Comparison of ENCODE assay signal across 32 cellular contexts in the genomic region with DNA sequence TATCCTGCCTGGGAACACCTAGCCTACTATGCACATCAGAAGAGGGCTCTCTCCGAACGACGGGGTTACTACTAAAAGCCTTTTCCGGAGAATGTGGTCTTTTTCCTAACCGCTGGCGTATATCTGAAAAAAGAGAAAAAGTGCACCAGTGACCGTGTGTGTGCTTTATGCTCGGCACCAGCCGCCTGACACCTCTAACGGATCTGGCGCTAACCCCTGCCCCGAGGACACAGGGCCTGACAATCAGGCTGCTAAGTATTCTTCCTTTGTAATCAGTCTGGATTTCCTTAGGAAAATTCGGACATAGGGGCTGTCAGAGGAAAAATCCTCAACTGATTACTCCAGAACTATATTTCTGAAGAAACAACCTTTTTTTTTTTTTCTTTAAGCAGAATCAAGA.
"Had no signal": no experiment of that assay in that cellular context is flagged by ENCODE, and none has a peak within 500 bp of the region (broad histone marks: within the 10 kb centered on the region; RNA-seq: fewer than 3 reads in every experiment).

No MANE protein-coding gene starts in this region.

- FAIRE-seq: endometrium, endothelial cell of umbilical vein had no signal

- H3K4me3 ChIP-seq: adrenal gland, body of pancreas, colonic mucosa, esophagus squamous epithelium had no signal

- H3K4me3 Mint-ChIP-seq: activated B cell treated with CpG ODN at 0.5 μM for 24 hours; activated CD4-positive, alpha-beta memory T cell treated with anti-CD3 and anti-CD28 coated beads, Interleukin-2, amount 10 ng/mL, durations not matched to agents 7 days and 5 days; activated naive CD4-positive, alpha-beta T cell treated with anti-CD3 and anti-CD28 coated beads, Interleukin-2, amount 50 U/mL, for 24 hours; activated naive CD8-positive, alpha-beta T cell treated with anti-CD3 and anti-CD28 coated beads for 36 hours; activated naive CD8-positive, alpha-beta T cell treated with anti-CD3 and anti-CD28 coated beads, Interleukin-2, amount 50 U/mL, for 24 hours; activated T-cell treated with anti-CD3 and anti-CD28 coated beads, Interleukin-2, amount 50 U/mL, for 24 hours; activated T-cell treated with anti-CD3 and anti-CD28 coated beads, Interleukin-2, amount 50 U/mL, for 72 hours; T-helper 17 cell; T-helper 2 cell treated with Interferon-gamma antibody and Interleukin-4, amounts not matched to agents 5 μg/mL and 100 μg/mL, for 36 hours had no signal

- H3K27me3 Mint-ChIP-seq: activated B cell treated with CpG ODN at 0.5 μM for 24 hours; activated CD4-positive, alpha-beta memory T cell treated with anti-CD3 and anti-CD28 coated beads, Interleukin-2, amount 10 ng/mL, durations not matched to agents 7 days and 5 days; activated naive CD4-positive, alpha-beta T cell treated with anti-CD3 and anti-CD28 coated beads, Interleukin-2, amount 50 U/mL, for 24 hours; activated naive CD8-positive, alpha-beta T cell treated with anti-CD3 and anti-CD28 coated beads for 36 hours; activated naive CD8-positive, alpha-beta T cell treated with anti-CD3 and anti-CD28 coated beads, Interleukin-2, amount 50 U/mL, for 24 hours; activated T-cell treated with anti-CD3 and anti-CD28 coated beads, Interleukin-2, amount 50 U/mL, for 24 hours; T-helper 17 cell had no signal

- H3K27ac Mint-ChIP-seq: activated CD4-positive, alpha-beta memory T cell treated with anti-CD3 and anti-CD28 coated beads, Interleukin-2, amount 10 ng/mL, durations not matched to agents 7 days and 5 days; activated naive CD8-positive, alpha-beta T cell treated with anti-CD3 and anti-CD28 coated beads for 36 hours; activated naive CD8-positive, alpha-beta T cell treated with anti-CD3 and anti-CD28 coated beads, Interleukin-2, amount 50 U/mL, for 24 hours; activated T-cell treated with anti-CD3 and anti-CD28 coated beads, Interleukin-2, amount 50 U/mL, for 24 hours; activated T-cell treated with anti-CD3 and anti-CD28 coated beads, Interleukin-2, amount 50 U/mL, for 72 hours; T-helper 17 cell; T-helper 2 cell treated with Interferon-gamma antibody and Interleukin-4, amounts not matched to agents 5 μg/mL and 100 μg/mL, for 36 hours had no signal

- H3K9me3 ChIP-seq: adrenal gland, body of pancreas, colonic mucosa, esophagus squamous epithelium had no signal

- H3K4me1 ChIP-seq: body of pancreas, colonic mucosa, esophagus squamous epithelium had no signal

- H3K9me3 Mint-ChIP-seq: activated B cell treated with CpG ODN at 0.5 μM for 24 hours; activated CD4-positive, alpha-beta memory T cell treated with anti-CD3 and anti-CD28 coated beads, Interleukin-2, amount 10 ng/mL, durations not matched to agents 7 days and 5 days; activated naive CD4-positive, alpha-beta T cell treated with anti-CD3 and anti-CD28 coated beads, Interleukin-2, amount 50 U/mL, for 24 hours; activated naive CD8-positive, alpha-beta T cell treated with anti-CD3 and anti-CD28 coated beads for 36 hours; activated naive CD8-positive, alpha-beta T cell treated with anti-CD3 and anti-CD28 coated beads, Interleukin-2, amount 50 U/mL, for 24 hours; activated T-cell treated with anti-CD3 and anti-CD28 coated beads, Interleukin-2, amount 50 U/mL, for 24 hours; activated T-cell treated with anti-CD3 and anti-CD28 coated beads, Interleukin-2, amount 50 U/mL, for 72 hours; T-helper 2 cell treated with Interferon-gamma antibody and Interleukin-4, amounts not matched to agents 5 μg/mL and 100 μg/mL, for 36 hours had no signal

- H3K27ac ChIP-seq: adrenal gland, body of pancreas, colonic mucosa, epithelial cell of prostate, esophagus squamous epithelium, WERI-Rb-1 had no signal

- H3K4me1 Mint-ChIP-seq: activated naive CD4-positive, alpha-beta T cell treated with anti-CD3 and anti-CD28 coated beads, Interleukin-2, amount 50 U/mL, for 24 hours had no signal

- ATAC-seq: activated CD4-positive, CD25-positive, alpha-beta regulatory T cell treated with anti-CD3 and anti-CD28 coated beads, Interleukin-2, amount 50 U/mL, for 24 hours; activated naive CD8-positive, alpha-beta T cell treated with anti-CD3 and anti-CD28 coated beads, Interleukin-2, amount 50 U/mL, for 24 hours; activated T-cell treated with anti-CD3 and anti-CD28 coated beads, Interleukin-2, amount 50 U/mL, for 72 hours; body of pancreas; T-helper 17 cell had no signal

- H3K27me3 ChIP-seq: adrenal gland, body of pancreas, colonic mucosa, esophagus squamous epithelium had no signal

- DNase-seq: activated B cell treated with CpG ODN at 0.5 μM for 24 hours; activated CD4-positive, alpha-beta memory T cell treated with anti-CD3 and anti-CD28 coated beads, Interleukin-2, amount 10 ng/mL, durations not matched to agents 7 days and 5 days; activated CD4-positive, alpha-beta T cell treated with anti-CD3 and anti-CD28 coated beads for 48 hours; activated CD4-positive, alpha-beta T cell treated with anti-CD3 and anti-CD28 coated beads, Interleukin-2, amount 50 U/mL, for 4 hours; activated CD8-positive, alpha-beta memory T cell treated with anti-CD3 and anti-CD28 coated beads, Interleukin-2, amount 50 U/mL, for 48 hours; activated gamma-delta T cell; activated naive CD4-positive, alpha-beta T cell; activated naive CD8-positive, alpha-beta T cell treated with anti-CD3 and anti-CD28 coated beads for 36 hours; activated naive CD8-positive, alpha-beta T cell treated with anti-CD3 and anti-CD28 coated beads, Interleukin-2, amount 50 U/mL, for 24 hours; activated T-cell treated with anti-CD3 and anti-CD28 coated beads for 4 hours; activated T-cell treated with anti-CD3 and anti-CD28 coated beads, Interleukin-2, amount 50 U/mL, for 24 hours; activated T-cell treated with anti-CD3 and anti-CD28 coated beads, Interleukin-2, amount 50 U/mL, for 72 hours; amygdala; aorta; body of pancreas; central memory CD4-positive, alpha-beta T cell; cerebellar nuclear complex; colonic mucosa; effector CD8-positive, alpha-beta T cell; esophagus squamous epithelium; foreskin melanocyte; T-helper 1 cell; T-helper 17 cell; T1000; WERI-Rb-1 had no signal
